Comparison of ENCODE assay signal across 1 cellular context in the genomic region with DNA sequence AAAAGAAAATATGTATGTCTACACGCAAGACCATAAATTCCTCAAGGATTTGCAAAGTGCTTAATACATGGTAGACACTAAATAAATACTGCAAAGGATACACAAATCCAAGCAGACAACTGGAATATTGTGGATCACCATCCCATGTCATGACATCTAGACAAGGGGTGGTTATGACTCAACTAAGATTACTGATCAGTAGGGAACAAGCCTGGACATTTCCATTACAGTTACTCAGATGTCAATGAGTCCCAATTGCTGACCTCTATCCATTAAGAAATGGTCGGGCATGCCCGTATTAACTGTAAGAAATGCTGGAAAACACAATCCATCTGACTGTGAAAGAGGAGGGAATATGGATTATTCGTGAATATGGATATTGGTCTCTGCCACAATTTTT.
TF ChIP-seq lines count a peak whose summit lies in the region.

No MANE protein-coding gene starts in this region.

TF ChIP-seq in HepG2, 621 proteins besides CTCF, POLR2A, EP300 and RAD21 (continued from another document):
- TF ChIP-seq, protein P1, sequence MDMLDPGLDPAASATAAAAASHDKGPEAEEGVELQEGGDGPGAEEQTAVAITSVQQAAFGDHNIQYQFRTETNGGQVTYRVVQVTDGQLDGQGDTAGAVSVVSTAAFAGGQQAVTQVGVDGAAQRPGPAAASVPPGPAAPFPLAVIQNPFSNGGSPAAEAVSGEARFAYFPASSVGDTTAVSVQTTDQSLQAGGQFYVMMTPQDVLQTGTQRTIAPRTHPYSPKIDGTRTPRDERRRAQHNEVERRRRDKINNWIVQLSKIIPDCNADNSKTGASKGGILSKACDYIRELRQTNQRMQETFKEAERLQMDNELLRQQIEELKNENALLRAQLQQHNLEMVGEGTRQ (IDR thresholded peaks at IDR 0.05; ENCODE audit: low read depth, low read length): no peak
- TF ChIP-seq, protein P1 (CRISPR knock-in tag; IDR thresholded peaks at IDR 0.05; ENCODE audit: borderline replicate concordance): no peak
- TF ChIP-seq CBX5 (CRISPR knock-in tag; IDR thresholded peaks at IDR 0.05; ENCODE audit: borderline replicate concordance) (no peak), SALL2 (CRISPR knock-in tag; IDR thresholded peaks at IDR 0.05) (no peak), CBFB (CRISPR knock-in tag; IDR thresholded peaks at IDR 0.05) (no peak), NFKBIZ (CRISPR knock-in tag; IDR thresholded peaks at IDR 0.05) (no peak), ARNT (IDR thresholded peaks at IDR 0.05) (no peak), AKAP8 (CRISPR knock-in tag; IDR thresholded peaks at IDR 0.05) (no peak)
